In genomic region chr9:84851935-84852585, GRCh38 we compare ENCODE assay signal across 9 cellular contexts.
DNase-seq lines count a peak whose midpoint lies in the region; ATAC-seq and TF ChIP-seq lines count a peak whose summit lies in the region.
"Had no signal": no experiment of that assay in that cellular context is flagged by ENCODE, and none has a peak within 500 bp of the region (broad histone marks: within the 10 kb centered on the region; RNA-seq: fewer than 3 reads in every experiment).

No MANE protein-coding gene starts in this region.

- H4K91ac ChIP-seq in H9 (ENCODE audit: insufficient read length, low read depth, low read length), result no peak overlapping the region

- no peak overlapping the region for H2BK12ac ChIP-seq in H9 (ENCODE audit: insufficient read length, low read depth, low read length)

- peak overlapping the region; percentile 77; the same call in 1 of the 2 replicates for H3K14ac ChIP-seq in H9 (ENCODE audit: insufficient read depth, low read length)

- in situ Hi-C loops in Panc1 (cut with HindIII; ENCODE audit: low pct_unique_long_range_greater_than_20kb, low sequenced_read_pairs), result no loop called here

- H3K27ac ChIP-seq in H9 (ENCODE audit: insufficient read length, low read depth, low read length) (peak overlapping the region; percentile 79), Panc1 (ENCODE audit: low read length) (no peak overlapping the region)

- no peak overlapping the region for H3T11ph ChIP-seq in H9 (ENCODE audit: low read length)

- ATAC-seq in Panc1 (peak; percentile 83), GM21367 (IDR thresholded peaks at IDR 0.05; ENCODE audit: unreplicated experiment) (no peak)

- H3K27me3 Mint-ChIP-seq in H9 (ENCODE audit: low read depth), result no peaks in the 10 kb centered on the region; the same call in none of the 2 replicates

- H3K9ac ChIP-seq in H9 (ENCODE audit: extremely low read depth, insufficient read length, low read length), result no peak overlapping the region

- BruUV-seq in Panc1 (replicated peaks; lab: Mats Ljungman, UMichigan), result no TSS peak

- H3K36me3 ChIP-seq in Panc1 (ENCODE audit: control insufficient read depth, insufficient read depth, low read length), result no peaks in the 10 kb centered on the region

- TF ChIP-seq CTCF in H9 (conservative IDR thresholded peaks at IDR 0.05) (no peak), Panc1 (IDR thresholded peaks at IDR 0.05) (no peak), fibroblast of pulmonary artery (IDR thresholded peaks at IDR 0.05; ENCODE audit: low read length, missing control alignments) (no peak)

- H2BK20ac ChIP-seq in H9 (ENCODE audit: low read depth, low read length, poor library complexity, severe bottlenecking), result no peak overlapping the region

- no peak overlapping the region for H3K18ac ChIP-seq in H9 (ENCODE audit: insufficient read length, low read depth, low read length)

- H3K4me2 ChIP-seq in H9 (ENCODE audit: insufficient read depth, insufficient read length, low read length), result peak overlapping the region; percentile 37

- H3K9me3 Mint-ChIP-seq in H9, result no peaks in the 10 kb centered on the region; a peak in 1 of 5 replicates

- no peak overlapping the region for H2BK5ac ChIP-seq in H9 (ENCODE audit: insufficient read length, low read length)

- CTCF ChIA-PET in Panc1 (lab: Charles Lee), result no interaction called here

- H3K4me1 ChIP-seq in H9 (ENCODE audit: insufficient read depth, low read length), result peaks cover 5% of the 10 kb centered on the region; the same call in 1 of the 2 replicates
- H3K4me1 ChIP-seq in Panc1 (ENCODE audit: control insufficient read depth, insufficient read depth, low read length), result no peaks in the 10 kb centered on the region

- H3K4ac ChIP-seq in H9 (ENCODE audit: low read depth, low read length), result no peak overlapping the region

- H3K36me3 Mint-ChIP-seq in H9 (ENCODE audit: insufficient read depth in 1 of 3, low read depth in 3 of 3), result peaks cover 0 to 3% (median 0%) of the 10 kb centered on the region in 3 experiments; a peak in 3 of 7 replicates

- POLR2A ChIA-PET in Panc1 (lab: Charles Lee), result no interaction called here

- no CpG with 5 or more reads among the region's 10 CpGs for WGBS in H9 (ENCODE audit: extremely low coverage, insufficient read length, low lambda C conversion rate)

- no peak overlapping the region for H3K4me3 ChIP-seq in Panc1 (ENCODE audit: low read depth in 2 of 2, low read length in 2 of 2)
- no peak overlapping the region for H3K4me3 ChIP-seq in fibroblast of pulmonary artery (replicated peaks; ENCODE audit: low read depth, low read length)

- no peak overlapping the region for H3K56ac ChIP-seq in H9 (ENCODE audit: insufficient read length, low read depth, low read length)

- no peaks in the 10 kb centered on the region for H3K23me2 ChIP-seq in H9 (ENCODE audit: insufficient read length, low read depth, low read length, poor library complexity, severe bottlenecking)

- H3K27me3 ChIP-seq in H9 (ENCODE audit: insufficient read depth, low read length), result no peaks in the 10 kb centered on the region; the same call in 1 of the 2 replicates
- H3K27me3 ChIP-seq in Panc1 (ENCODE audit: control insufficient read depth, insufficient read depth, low read length), result no peaks in the 10 kb centered on the region

- H2AK5ac ChIP-seq in H9 (ENCODE audit: insufficient read length, low read length), result no peak overlapping the region

- no peak overlapping the region for H3K4me3 Mint-ChIP-seq in H9

- intact Hi-C loops in Panc1 (cut with micrococcal nuclease; ENCODE audit: unreplicated experiment), result no loop called here

- no peaks in the 10 kb centered on the region for H3K79me2 ChIP-seq in H9 (ENCODE audit: insufficient read depth, low read length)

- peak overlapping the region; percentile 37 to 96 (median 92); a peak in 5 of 7 replicates for H3K27ac Mint-ChIP-seq in H9

- H2BK15ac ChIP-seq in H9 (ENCODE audit: low read depth, low read length), result 0 out of 2 replicates have a peak overlapping the region, but pooled peaks have one; percentile 14

- H3K4me1 Mint-ChIP-seq in H9, result peaks cover 62 to 66% of the 10 kb centered on the region in 2 experiments

- no peak overlapping the region for H4K5ac ChIP-seq in H9 (ENCODE audit: insufficient read length, low read depth, low read length)

- H3K23ac ChIP-seq in H9 (ENCODE audit: insufficient read length, low read depth, low read length), result no peak overlapping the region

- H4K8ac ChIP-seq in H9 (replicated peaks; ENCODE audit: insufficient read length, low read depth, low read length), result no peak overlapping the region

- H4K20me1 ChIP-seq in H9 (ENCODE audit: control insufficient read depth, insufficient read depth, insufficient read length), result no peaks in the 10 kb centered on the region

- H3K9me3 ChIP-seq in H9 (ENCODE audit: control insufficient read depth, low read depth, low read length) (no peaks in the 10 kb centered on the region), Panc1 (ENCODE audit: control insufficient read depth, insufficient read depth, low read depth, low read length) (no peaks in the 10 kb centered on the region)

- no peaks in the 10 kb centered on the region for H3K79me1 ChIP-seq in H9 (ENCODE audit: insufficient read depth, low read depth, low read length, poor library complexity, severe bottlenecking)

- no peak overlapping the region for H2BK120ac ChIP-seq in H9 (ENCODE audit: low read depth, low read length, poor library complexity, severe bottlenecking)

- no peak overlapping the region for H2AFZ ChIP-seq in H9 (ENCODE audit: low read length)

- DNase-seq in H9 (peak; percentile 81), Panc1 (ENCODE audit: low read depth, low spot score) (peak; percentile 4), fibroblast of pulmonary artery (ENCODE audit: low read depth) (peak; percentile 94), renal cortical epithelial cell (ENCODE audit: low read depth) (peak; percentile 98), superior temporal gyrus (ENCODE audit: extremely low spot score) (no peak), NCI-H2107 treated with DMSO at 0.1 percent for 48 hours (lab: John Stamatoyannopoulos, UW; ENCODE audit: unreplicated experiment) (no peak), NCI-H526 treated with DMSO at 0.1 percent for 48 hours (lab: John Stamatoyannopoulos, UW) (no peak)
- DNase-seq: NK-92 treated with Interleukin-12 subunit alpha and Interleukin-12 subunit beta, amount 100 ng/mL, for 24 hours had no signal

Comparison
In these comparisons a context has a peak if more than half of its experiments do, and no peak if none do; other contexts are left out.
1. DNase-seq: peak in H9 (single experiment), Panc1 (single experiment), fibroblast of pulmonary artery (single experiment) and renal cortical epithelial cell (single experiment); none in superior temporal gyrus (single experiment), NCI-H2107 treated with DMSO at 0.1 percent for 48 hours (single experiment) and NCI-H526 treated with DMSO at 0.1 percent for 48 hours (single experiment).